Comparison of ENCODE assay signal across 18 cellular contexts in the genomic region with DNA sequence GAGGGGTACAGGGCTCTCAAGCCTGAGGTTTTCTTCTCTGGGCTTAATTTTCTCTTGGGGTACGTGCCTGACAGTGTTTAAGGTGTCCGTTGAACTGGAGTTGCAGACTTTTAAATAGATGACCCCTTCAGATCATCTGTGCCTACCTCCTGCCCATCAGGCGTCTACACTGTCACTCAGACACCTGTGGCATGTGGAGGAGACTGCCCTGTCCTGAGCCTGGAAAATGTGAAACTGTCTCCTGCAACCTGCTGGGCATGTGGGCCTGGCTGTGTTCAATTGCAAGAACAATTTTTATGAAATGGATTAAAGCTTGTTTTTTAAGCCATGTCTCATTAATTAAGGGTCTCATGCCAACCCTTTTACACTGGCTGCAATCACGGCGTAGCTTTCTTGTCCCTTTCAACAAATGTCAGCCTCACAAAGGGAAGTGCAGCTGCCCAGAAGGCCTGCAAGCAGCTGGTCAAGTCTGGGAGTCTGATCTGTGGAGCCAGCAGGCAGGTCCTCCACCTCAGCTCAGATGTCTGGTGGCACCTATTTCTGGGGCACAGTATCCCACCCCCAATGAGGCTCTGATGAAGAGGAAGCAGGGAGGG. TPM values are rescaled to one million over a fixed set of nuclear protein-coding genes. Genes with fewer than 3 reads are reported as not detected.
DNase-seq lines count a peak whose midpoint lies in the region; ATAC-seq, FAIRE-seq and TF ChIP-seq lines count a peak whose summit lies in the region.
"Had no signal": no experiment of that assay in that cellular context is flagged by ENCODE, and none has a peak within 500 bp of the region (broad histone marks: within the 10 kb centered on the region; RNA-seq: fewer than 3 reads in every experiment).

No MANE protein-coding gene starts in this region.

- H4K20me1 ChIP-seq in SK-N-SH (ENCODE audit: insufficient read depth) (peaks cover 56% of the 10 kb centered on the region), H9 (ENCODE audit: control insufficient read depth, insufficient read depth, insufficient read length) (no peaks in the 10 kb centered on the region), osteoblast (ENCODE audit: insufficient read depth, low read length) (peaks cover 32% of the 10 kb centered on the region)

- H3K27me3 ChIP-seq in SK-N-SH (ENCODE audit: insufficient read depth) (no peaks in the 10 kb centered on the region), H9 (ENCODE audit: insufficient read depth, low read length) (no peaks in the 10 kb centered on the region), dorsolateral prefrontal cortex (no peaks in the 10 kb centered on the region), osteoblast (ENCODE audit: insufficient read depth, low read length) (no peaks in the 10 kb centered on the region)
- H3K27me3 ChIP-seq: BLaER1 treated with 17β-estradiol and CSF1 and Interleukin-3, amounts not matched to agents 10 nM and 100 nM had no signal

- H3K56ac ChIP-seq in H9 (ENCODE audit: insufficient read length, low read depth, low read length) = no peak overlapping the region

- peaks cover 55 to 85% of the 10 kb centered on the region in 2 experiments for H3K36me3 ChIP-seq in SK-N-SH (replicated peaks in 1 of 2; ENCODE audit: control insufficient read depth in 1 of 2, insufficient read depth in 2 of 2, low read length in 1 of 2)
- H3K36me3 ChIP-seq in osteoblast (ENCODE audit: insufficient read depth, low read length) = peaks cover 71% of the 10 kb centered on the region
- H3K36me3 ChIP-seq in kidney (ENCODE audit: control insufficient read depth in 1 of 2, insufficient read depth in 2 of 2, low read length in 2 of 2) = peaks cover 20 to 34% of the 10 kb centered on the region in 2 donors

- no peak overlapping the region for H2BK15ac ChIP-seq in H9 (ENCODE audit: low read depth, low read length)

- no peak overlapping the region for H2AK5ac ChIP-seq in H9 (ENCODE audit: insufficient read length, low read length)

- no peaks in the 10 kb centered on the region for H3K9me2 ChIP-seq in SK-N-SH

- 90% methylated on average over 5 of the region's 5 CpGs for WGBS in SK-N-SH (ENCODE audit: low lambda C conversion rate)
- no CpG with 5 or more reads among the region's 5 CpGs for WGBS in H9 (ENCODE audit: extremely low coverage, insufficient read length, low lambda C conversion rate)

- no peak overlapping the region for H4K5ac ChIP-seq in H9 (ENCODE audit: insufficient read length, low read depth, low read length)

- H4K91ac ChIP-seq in H9 (ENCODE audit: insufficient read length, low read depth, low read length) = no peak overlapping the region

- no peak overlapping the region for H3K4me2 ChIP-seq in SK-N-SH
- no peak overlapping the region for H3K4me2 ChIP-seq in H9 (ENCODE audit: insufficient read depth, insufficient read length, low read length)
- no peak overlapping the region for H3K4me2 ChIP-seq in osteoblast (ENCODE audit: insufficient read depth, low read length)
- H3K4me2 ChIP-seq: BLaER1 treated with 17β-estradiol and CSF1 and Interleukin-3, amounts not matched to agents 10 nM and 100 nM had no signal

- FAIRE-seq in kidney (lab: Jason Lieb, UNC) = no peak
- FAIRE-seq: RCC 7860 had no signal

- H3K27ac Mint-ChIP-seq in H9 = peak overlapping the region in 2 of 3 experiments; percentile 33 to 42; a peak in 4 of 7 replicates

- H3T11ph ChIP-seq in H9 (ENCODE audit: low read length) = no peak overlapping the region

- H3K23ac ChIP-seq in H9 (ENCODE audit: insufficient read length, low read depth, low read length) = no peak overlapping the region

- H2BK5ac ChIP-seq in H9 (ENCODE audit: insufficient read length, low read length) = no peak overlapping the region

- TF ChIP-seq EP300 in SK-N-SH (IDR thresholded peaks at IDR 0.05; ENCODE audit: borderline replicate concordance in 1 of 2, low read depth in 1 of 2, low read length in 1 of 2) = no peak

- TF ChIP-seq CTCF in SK-N-SH (IDR thresholded peaks at IDR 0.05) (no peak), H9 (conservative IDR thresholded peaks at IDR 0.05) (no peak), dorsolateral prefrontal cortex (IDR thresholded peaks at IDR 0.05 in 54 of 56, conservative IDR thresholded peaks at IDR 0.05 in 2 of 56; ENCODE audit: low read depth in 1 of 56, partially characterized antibody in 56 of 56) (no peak), osteoblast (IDR thresholded peaks at IDR 0.05; ENCODE audit: extremely low read depth, low read depth, low read length) (no peak), kidney (IDR thresholded peaks at IDR 0.05; ENCODE audit: borderline replicate concordance, extremely low read depth, insufficient read depth) (no peak)

- H3K36me3 Mint-ChIP-seq in H9 (ENCODE audit: insufficient read depth in 1 of 3, low read depth in 3 of 3) = peaks cover 42 to 95% (median 81%) of the 10 kb centered on the region in 3 experiments; a peak in 6 of 7 replicates

- no peaks in the 10 kb centered on the region for H3K4me1 Mint-ChIP-seq in H9

- H2BK12ac ChIP-seq in H9 (ENCODE audit: insufficient read length, low read depth, low read length) = no peak overlapping the region

- no peaks in the 10 kb centered on the region for H3K23me2 ChIP-seq in H9 (ENCODE audit: insufficient read length, low read depth, low read length, poor library complexity, severe bottlenecking)

- ATAC-seq in SK-N-SH treated with all-trans-retinoic acid at 6 μM for 48 hours = no peak

- H3K4me3 Mint-ChIP-seq in H9 = no peak overlapping the region

- no peak overlapping the region for H4K8ac ChIP-seq in H9 (replicated peaks; ENCODE audit: insufficient read length, low read depth, low read length)

- H3K9me3 ChIP-seq in SK-N-SH (no peaks in the 10 kb centered on the region), H9 (ENCODE audit: control insufficient read depth, low read depth, low read length) (no peaks in the 10 kb centered on the region), osteoblast (ENCODE audit: low read depth, low read length) (no peaks in the 10 kb centered on the region), kidney (ENCODE audit: control insufficient read depth in 1 of 2, low read length in 2 of 2) (no peaks in the 10 kb centered on the region)
- H3K9me3 ChIP-seq: BLaER1 treated with 17β-estradiol and CSF1 and Interleukin-3, amounts not matched to agents 10 nM and 100 nM had no signal

- peaks cover 37% of the 10 kb centered on the region for H3F3A ChIP-seq in SK-N-SH (replicated peaks; ENCODE audit: insufficient read depth)

- intact Hi-C loops in dorsolateral prefrontal cortex (cut with DNase I) = no loop called here
- intact Hi-C loops in kidney (cut with DNase I) = no loop called here

- H3K4me1 ChIP-seq in SK-N-SH (ENCODE audit: control insufficient read depth in 1 of 2, insufficient read depth in 2 of 2, low read depth in 1 of 2, low read length in 1 of 2) (peaks cover 0 to 2% of the 10 kb centered on the region in 2 experiments; a peak in 1 of 4 replicates), H9 (ENCODE audit: insufficient read depth, low read length) (no peaks in the 10 kb centered on the region), osteoblast (ENCODE audit: insufficient read depth, low read length) (no peaks in the 10 kb centered on the region), kidney (ENCODE audit: control insufficient read depth in 1 of 2, insufficient read depth in 1 of 2, low read depth in 1 of 2, low read length in 2 of 2) (no peaks in the 10 kb centered on the region)

- H2AFZ ChIP-seq in SK-N-SH (ENCODE audit: low read depth) = no peak overlapping the region
- no peak overlapping the region for H2AFZ ChIP-seq in H9 (ENCODE audit: low read length)
- no peak overlapping the region for H2AFZ ChIP-seq in osteoblast (ENCODE audit: low read length)

- DNase-seq in SK-N-SH (no peak), H9 (no peak), dorsolateral prefrontal cortex (no peak), osteoblast (ENCODE audit: insufficient read length, low spot score, missing footprints) (peak; percentile 66), NCI-H69 (lab: John Stamatoyannopoulos, UW) (no peak), iPS-NIHi11 (ENCODE audit: low spot score) (no peak), kidney (no peak)
- DNase-seq: 8988T, DMS 273 treated with DMSO at 0.1 percent for 48 hours, GOT3, Kasumi-1, NCI-H1417, NCI-H2029 treated with DMSO at 0.1 percent for 48 hours, NCI-H510A treated with DMSO at 0.1 percent for 48 hours, SHP77 treated with DMSO at 0.1 percent for 48 hours had no signal

- CTCF ChIA-PET in SK-N-SH (lab: Yijun Ruan, JAX) = interaction anchor here (0.8 kb wide), 1 partner anchor 43 kb away, joined by 3 read pairs; a partner anchor contains a TSS

- 0 out of 5 replicates have a peak, but pooled peaks cover 0 to 3% of the 10 kb centered on the region in 2 experiments for H3K9me3 Mint-ChIP-seq in H9

- no peak for TF ChIP-seq RAD21 in SK-N-SH (IDR thresholded peaks at IDR 0.05; ENCODE audit: low read length)

- no peak overlapping the region for H3K14ac ChIP-seq in H9 (ENCODE audit: insufficient read depth, low read length)

- peaks cover 5% of the 10 kb centered on the region for H3K79me1 ChIP-seq in H9 (ENCODE audit: insufficient read depth, low read depth, low read length, poor library complexity, severe bottlenecking)

- H3K79me2 ChIP-seq in SK-N-SH (ENCODE audit: insufficient read depth) (peaks cover 61% of the 10 kb centered on the region), H9 (ENCODE audit: insufficient read depth, low read length) (no peaks in the 10 kb centered on the region; the same call in 1 of the 2 replicates), osteoblast (ENCODE audit: insufficient read depth, low read length) (peaks cover 90% of the 10 kb centered on the region)

- H2BK120ac ChIP-seq in H9 (ENCODE audit: low read depth, low read length, poor library complexity, severe bottlenecking) = no peak overlapping the region

- H3K27ac ChIP-seq in SK-N-SH (ENCODE audit: low read depth in 2 of 2, low read length in 1 of 2) (no peak overlapping the region), H9 (ENCODE audit: insufficient read length, low read depth, low read length) (no peak overlapping the region), dorsolateral prefrontal cortex (peak overlapping the region in 37 of 59 donors; percentile 0 to 85 (median 65)), osteoblast (ENCODE audit: low read depth, low read length) (no peak overlapping the region), kidney (ENCODE audit: low read depth in 2 of 2, low read length in 2 of 2) (no peak overlapping the region)
- H3K27ac ChIP-seq: BLaER1 treated with 17β-estradiol and CSF1 and Interleukin-3, amounts not matched to agents 10 nM and 100 nM had no signal

- H3K18ac ChIP-seq in H9 (ENCODE audit: insufficient read length, low read depth, low read length) = no peak overlapping the region

- POLR2A ChIA-PET in SK-N-SH (lab: Yijun Ruan, JAX) = no interaction called here

- no peak overlapping the region for H3K9ac ChIP-seq in SK-N-SH
- no peak overlapping the region for H3K9ac ChIP-seq in H9 (ENCODE audit: extremely low read depth, insufficient read length, low read length)
- no peak overlapping the region for H3K9ac ChIP-seq in kidney (ENCODE audit: low read length in 2 of 2)
- H3K9ac ChIP-seq: BLaER1 treated with 17β-estradiol and CSF1 and Interleukin-3, amounts not matched to agents 10 nM and 100 nM had no signal

- no peak overlapping the region for H2BK20ac ChIP-seq in H9 (ENCODE audit: low read depth, low read length, poor library complexity, severe bottlenecking)

- H3K27me3 Mint-ChIP-seq in H9 (ENCODE audit: low read depth) = no peaks in the 10 kb centered on the region; the same call in none of the 2 replicates

- no peak overlapping the region for H3K4me3 ChIP-seq in SK-N-SH (ENCODE audit: low read depth in 2 of 2, low read length in 1 of 2)
- no peak overlapping the region for H3K4me3 ChIP-seq in dorsolateral prefrontal cortex
- H3K4me3 ChIP-seq in osteoblast (ENCODE audit: insufficient read depth, low read length) = no peak overlapping the region
- H3K4me3 ChIP-seq in kidney (ENCODE audit: low read length in 2 of 2) = no peak overlapping the region
- H3K4me3 ChIP-seq: BLaER1 treated with 17β-estradiol and CSF1 and Interleukin-3, amounts not matched to agents 10 nM and 100 nM had no signal

- H3K4ac ChIP-seq in H9 (ENCODE audit: low read depth, low read length) = no peak overlapping the region

RNA-seq across cellular contexts. Expression of a gene that starts 8.8 kb away (rescaled TPM):
- polyA plus RNA-seq in SK-N-SH (2012; rRNA removed) = 2,495 and 4,591 TPM in 2 replicates
- 3,365 and 4,101 TPM in 2 replicates for polyA plus RNA-seq in SK-N-SH (2012; cell fraction: cytosol; rRNA removed)
- polyA plus RNA-seq in SK-N-SH (2012; cell fraction: nucleus; rRNA removed) = 420 and 854 TPM in 2 replicates
- 504 and 516 TPM in 2 replicates for total RNA-seq in H9 (2021)
- 100 to 1,000 TPM; 128 to 423 (median 260) TPM for total RNA-seq in dorsolateral prefrontal cortex
- 330 and 342 TPM in 2 replicates for total RNA-seq in osteoblast
- 225 TPM for total RNA-seq in kidney
- polyA plus RNA-seq in kidney (ENCODE audit: insufficient read depth, low read depth, low replicate concordance) = 1,292 TPM

RNA-seq across cellular contexts. Expression of a gene that starts 15.5 kb away (rescaled TPM):
- polyA plus RNA-seq in SK-N-SH (2012; rRNA removed) = 27.7 and 34.5 TPM in 2 replicates
- 19.9 and 20.2 TPM in 2 replicates for polyA plus RNA-seq in SK-N-SH (2012; cell fraction: cytosol; rRNA removed)
- 68.2 and 103 TPM in 2 replicates for polyA plus RNA-seq in SK-N-SH (2012; cell fraction: nucleus; rRNA removed)
- 14.0 and 15.1 TPM in 2 replicates for total RNA-seq in H9 (2021)
- total RNA-seq in dorsolateral prefrontal cortex = 10 to 100 TPM; 11.6 to 35.5 (median 20.6) TPM
- total RNA-seq in osteoblast = 5.0 and 6.9 TPM in 2 replicates
- total RNA-seq in kidney = 14.8 TPM
- polyA plus RNA-seq in kidney (ENCODE audit: insufficient read depth, low read depth, low replicate concordance) = 10.6 TPM

RNA-seq across cellular contexts. Expression of a gene that starts 18.4 kb away (rescaled TPM):
- polyA plus RNA-seq in SK-N-SH (2012; rRNA removed) (101 and 107 TPM in 2 replicates), kidney (ENCODE audit: insufficient read depth, low read depth, low replicate concordance) (24.2 TPM)
- 41.3 and 58.6 TPM in 2 replicates for polyA plus RNA-seq in SK-N-SH (2012; cell fraction: cytosol; rRNA removed)
- polyA plus RNA-seq in SK-N-SH (2012; cell fraction: nucleus; rRNA removed) = 300 and 397 TPM in 2 replicates
- total RNA-seq in H9 (2021) (96.2 and 98.2 TPM in 2 replicates), dorsolateral prefrontal cortex (10 to 100 TPM; 31.8 to 83.9 (median 47.3) TPM), osteoblast (80.2 and 101 TPM in 2 replicates), kidney (28.9 TPM)

RNA-seq across cellular contexts. Expression of a gene that starts 18.6 kb away (rescaled TPM):
- polyA plus RNA-seq in SK-N-SH (2012; rRNA removed) (7.4 and 8.2 TPM in 2 replicates), kidney (ENCODE audit: insufficient read depth, low read depth, low replicate concordance) (2.9 TPM)
- 2.7 and 3.3 TPM in 2 replicates for polyA plus RNA-seq in SK-N-SH (2012; cell fraction: cytosol; rRNA removed)
- 16.1 and 16.8 TPM in 2 replicates for polyA plus RNA-seq in SK-N-SH (2012; cell fraction: nucleus; rRNA removed)
- total RNA-seq in H9 (2021) (12.8 and 14.1 TPM in 2 replicates), dorsolateral prefrontal cortex (10 to 100 TPM in 9 of 120 experiments, 1 to 10 TPM in 111; 3.2 to 13.4 (median 6.3) TPM), osteoblast (5.3 and 7.6 TPM in 2 replicates), kidney (5.4 TPM)

RNA-seq across cellular contexts. Expression of a gene that starts 42.9 kb away (rescaled TPM):
- polyA plus RNA-seq in SK-N-SH (2012; rRNA removed) = 19.6 and 19.8 TPM in 2 replicates
- 16.7 and 17.1 TPM in 2 replicates for polyA plus RNA-seq in SK-N-SH (2012; cell fraction: cytosol; rRNA removed)
- 28.5 and 28.6 TPM in 2 replicates for polyA plus RNA-seq in SK-N-SH (2012; cell fraction: nucleus; rRNA removed)
- 24.2 and 24.7 TPM in 2 replicates for total RNA-seq in H9 (2021)
- 10 to 100 TPM; 15.6 to 37.7 (median 22.6) TPM for total RNA-seq in dorsolateral prefrontal cortex
- total RNA-seq in osteoblast = 32.1 and 34.7 TPM in 2 replicates
- total RNA-seq in kidney = 33.6 TPM
- polyA plus RNA-seq in kidney (ENCODE audit: insufficient read depth, low read depth, low replicate concordance) = 15.7 TPM

Comparison
In these comparisons a context has a peak if more than half of its experiments do, and no peak if none do; other contexts are left out.
1. H3K27ac ChIP-seq: peak in dorsolateral prefrontal cortex (37 of 59); none in SK-N-SH (0 of 2), H9 (single experiment), osteoblast (single experiment) and kidney (0 of 2).